ENCODE assay signal across 1 cellular context in the genomic region with DNA sequence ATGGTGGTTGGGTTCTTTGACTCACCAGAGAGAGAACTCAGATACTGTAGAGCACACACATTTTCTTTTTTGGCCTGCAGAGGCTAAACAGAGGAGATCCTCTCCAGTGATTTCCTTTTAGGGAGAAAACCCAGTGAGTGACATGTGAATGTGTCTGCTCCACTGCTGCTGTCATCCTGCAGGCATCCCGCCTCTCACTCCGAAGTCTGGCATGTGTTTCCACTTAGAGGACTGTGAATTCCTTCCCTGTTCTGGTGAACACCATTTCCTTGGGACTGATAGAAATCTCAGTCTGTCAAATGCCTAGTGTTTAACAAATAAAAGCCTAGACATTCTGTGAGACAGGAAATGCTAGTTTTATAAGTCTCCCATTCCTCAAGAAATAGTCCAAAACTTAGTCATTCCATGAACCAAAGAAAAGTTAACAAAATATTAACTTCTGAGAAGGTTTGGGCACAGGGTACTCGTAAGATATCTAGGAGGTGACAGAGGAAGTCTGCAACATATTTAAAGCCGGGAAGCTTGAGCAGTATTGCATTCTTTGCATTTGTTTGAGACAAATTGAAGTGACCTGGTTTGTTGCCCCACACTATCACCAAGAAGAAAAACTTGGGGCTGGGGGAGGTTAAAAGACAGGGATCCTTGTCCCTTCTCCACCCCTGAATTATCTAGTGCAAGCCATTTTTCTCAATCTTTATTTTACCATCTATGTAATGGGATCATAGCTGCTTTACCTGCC.
TF ChIP-seq lines count a peak whose summit lies in the region.

No MANE protein-coding gene starts in this region.

TF ChIP-seq in IMR-90, 13 proteins besides CTCF, POLR2A, EP300 and RAD21 (continued from another document):
- TF ChIP-seq FOS (IDR thresholded peaks at IDR 0.05; ENCODE audit: low read depth, low read length): peak; percentile 34
- peak; percentile 54; the same call in 1 of the 2 replicates for TF ChIP-seq MXI1 (IDR thresholded peaks at IDR 0.05; ENCODE audit: borderline replicate concordance, low read depth, low read length)
- TF ChIP-seq RCOR1 (IDR thresholded peaks at IDR 0.05; ENCODE audit: insufficient replicate concordance, low read length): no peak
- no peak for TF ChIP-seq SMC3 (IDR thresholded peaks at IDR 0.05; ENCODE audit: low read depth, low read length)
- TF ChIP-seq NFE2L2 (IDR thresholded peaks at IDR 0.05; ENCODE audit: low read depth, low read length): no peak
- TF ChIP-seq MAZ (IDR thresholded peaks at IDR 0.05; ENCODE audit: borderline replicate concordance, low read depth, low read length): no peak
- peak; percentile 60 for TF ChIP-seq BHLHE40 (IDR thresholded peaks at IDR 0.05; ENCODE audit: low read depth, low read length)
- TF ChIP-seq, protein P1, sequence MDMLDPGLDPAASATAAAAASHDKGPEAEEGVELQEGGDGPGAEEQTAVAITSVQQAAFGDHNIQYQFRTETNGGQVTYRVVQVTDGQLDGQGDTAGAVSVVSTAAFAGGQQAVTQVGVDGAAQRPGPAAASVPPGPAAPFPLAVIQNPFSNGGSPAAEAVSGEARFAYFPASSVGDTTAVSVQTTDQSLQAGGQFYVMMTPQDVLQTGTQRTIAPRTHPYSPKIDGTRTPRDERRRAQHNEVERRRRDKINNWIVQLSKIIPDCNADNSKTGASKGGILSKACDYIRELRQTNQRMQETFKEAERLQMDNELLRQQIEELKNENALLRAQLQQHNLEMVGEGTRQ (IDR thresholded peaks at IDR 0.05; ENCODE audit: low read depth, low read length): no peak
- no peak for TF ChIP-seq CHD1 (IDR thresholded peaks at IDR 0.05; ENCODE audit: low read depth, low read length)
- TF ChIP-seq CEBPB (IDR thresholded peaks at IDR 0.05; ENCODE audit: low read depth, low read length): no peak
- no peak for TF ChIP-seq MAFK (IDR thresholded peaks at IDR 0.05; ENCODE audit: low read depth, low read length)
- no peak for TF ChIP-seq RFX5 (IDR thresholded peaks at IDR 0.05; ENCODE audit: low read depth, low read length)
